ENCODE assay signal across 9 cellular contexts in genomic region chr2:237235383-237236095, GRCh38.
DNase-seq lines count a peak whose midpoint lies in the region; ATAC-seq and TF ChIP-seq lines count a peak whose summit lies in the region.
"Had no signal": no experiment of that assay in that cellular context is flagged by ENCODE, and none has a peak within 500 bp of the region (broad histone marks: within the 10 kb centered on the region; RNA-seq: fewer than 3 reads in every experiment).

No MANE protein-coding gene starts in this region.

- H3K79me2 ChIP-seq in osteoblast (ENCODE audit: insufficient read depth, low read length): no peaks in the 10 kb centered on the region

- H3K4me2 ChIP-seq in osteoblast (ENCODE audit: insufficient read depth, low read length): peak overlapping the region; percentile 56

- TF ChIP-seq CTCF in osteoblast (IDR thresholded peaks at IDR 0.05; ENCODE audit: extremely low read depth, low read depth, low read length): no peak

- no peak overlapping the region for H3K4me3 ChIP-seq in osteoblast (ENCODE audit: insufficient read depth, low read length)

- ATAC-seq in GM21390 (IDR thresholded peaks at IDR 0.05; ENCODE audit: unreplicated experiment): no peak

- H3K9me3 ChIP-seq in osteoblast (ENCODE audit: low read depth, low read length): no peaks in the 10 kb centered on the region

- no peaks in the 10 kb centered on the region for H3K27me3 ChIP-seq in osteoblast (ENCODE audit: insufficient read depth, low read length)

- DNase-seq in A172 (ENCODE audit: low spot score): peak; percentile 78
- DNase-seq in NCI-H446 treated with DMSO at 0.1 percent for 48 hours (lab: John Stamatoyannopoulos, UW): peak; percentile 87
- peak; percentile 91 for DNase-seq in fibroblast of peridontal ligament (ENCODE audit: extremely low read depth)
- DNase-seq in osteoblast (ENCODE audit: insufficient read length, low spot score, missing footprints): no peak
- DNase-seq in NCI-H2171 treated with DMSO at 0.1 percent for 48 hours (lab: John Stamatoyannopoulos, UW): no peak
- DNase-seq in activated CD8-positive, alpha-beta memory T cell treated with anti-CD3 and anti-CD28 coated beads for 24 hours: no peak
- no peak for DNase-seq in DMS53 (lab: John Stamatoyannopoulos, UW)
- DNase-seq: WERI-Rb-1 had no signal

- H3K27ac ChIP-seq in osteoblast (ENCODE audit: low read depth, low read length): peak overlapping the region; percentile 30
- H3K27ac ChIP-seq: WERI-Rb-1 had no signal

- no peak overlapping the region for H2AFZ ChIP-seq in osteoblast (ENCODE audit: low read length)

- H3K36me3 ChIP-seq in osteoblast (ENCODE audit: insufficient read depth, low read length): no peaks in the 10 kb centered on the region
- H3K36me3 ChIP-seq: WERI-Rb-1 had no signal

- no peaks in the 10 kb centered on the region for H4K20me1 ChIP-seq in osteoblast (ENCODE audit: insufficient read depth, low read length)

- peaks cover 22% of the 10 kb centered on the region for H3K4me1 ChIP-seq in osteoblast (ENCODE audit: insufficient read depth, low read length)

Comparison
In these comparisons a context has a peak if more than half of its experiments do, and no peak if none do; other contexts are left out.
1. DNase-seq: peak in A172 (single experiment), NCI-H446 treated with DMSO at 0.1 percent for 48 hours (single experiment) and fibroblast of peridontal ligament (single experiment); none in osteoblast (single experiment), NCI-H2171 treated with DMSO at 0.1 percent for 48 hours (single experiment), activated CD8-positive, alpha-beta memory T cell treated with anti-CD3 and anti-CD28 coated beads for 24 hours (single experiment) and DMS53 (single experiment).